ENCODE assay signal across 26 cellular contexts in the genomic region with DNA sequence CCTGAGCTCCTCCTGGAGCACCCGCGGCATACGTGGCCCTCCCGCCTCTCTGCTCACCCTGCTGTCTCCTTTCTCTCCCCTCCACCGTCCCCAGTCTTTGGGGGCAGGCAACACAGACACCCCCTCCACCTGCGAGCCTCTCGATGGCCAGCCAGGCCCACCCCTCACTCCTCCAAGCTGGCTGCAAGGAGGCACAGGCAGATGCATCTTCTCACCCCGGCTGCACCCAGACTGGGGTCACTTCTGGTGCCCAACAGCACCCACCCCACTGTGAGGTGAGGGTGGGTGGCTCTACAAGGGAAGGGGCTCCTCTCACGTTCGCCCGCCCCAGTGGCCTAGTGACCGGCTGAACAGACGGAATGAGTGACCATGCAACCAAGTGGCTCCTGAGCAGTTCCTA.
"Had no signal": no experiment of that assay in that cellular context is flagged by ENCODE, and none has a peak within 500 bp of the region (broad histone marks: within the 10 kb centered on the region; RNA-seq: fewer than 3 reads in every experiment).

No MANE protein-coding gene starts in this region.

- H3K27me3 ChIP-seq: pancreas, upper lobe of right lung had no signal

- H3K4me1 Mint-ChIP-seq: activated CD4-positive, alpha-beta T cell treated with anti-CD3 and anti-CD28 coated beads, Interleukin-2, amount 10 ng/mL, durations not matched to agents 7 days and 5 days; activated CD8-positive, alpha-beta memory T cell treated with anti-CD3 and anti-CD28 coated beads, Interleukin-2, amount 10 ng/mL, durations not matched to agents 7 days and 5 days; activated naive CD8-positive, alpha-beta T cell treated with anti-CD3 and anti-CD28 coated beads, Interleukin-2, amount 50 U/mL, for 24 hours; memory B cell; stimulated activated memory B cell treated with anti-CD40 and anti-IgM and Interleukin-4, amounts not matched to agents 10 μg/mL and 1 μg/mL and 100 μg/mL, for 72 hours had no signal

- ATAC-seq: activated CD8-positive, alpha-beta memory T cell treated with anti-CD3 and anti-CD28 coated beads, Interleukin-2, amount 10 ng/mL, durations not matched to agents 7 days and 5 days; activated CD8-positive, alpha-beta T cell treated with anti-CD3 and anti-CD28 coated beads for 36 hours; activated naive CD8-positive, alpha-beta T cell treated with anti-CD3 and anti-CD28 coated beads, Interleukin-2, amount 50 U/mL, for 24 hours; natural killer cell treated with Interleukin-12 subunit alpha and Interleukin-12 subunit beta and Interleukin-15 and Interleukin-18, amount 100 ng/mL, for 72 hours; pancreas; sciatic nerve; SK-N-SH treated with all-trans-retinoic acid at 6 μM for 48 hours; stimulated activated memory B cell treated with anti-CD40 and anti-IgM and Interleukin-4, amounts not matched to agents 10 μg/mL and 1 μg/mL and 100 μg/mL, for 72 hours; upper lobe of right lung had no signal

- H3K4me3 ChIP-seq: pancreas, smooth muscle cell, stomach, suprapubic skin, upper lobe of right lung had no signal

- H3K27me3 Mint-ChIP-seq: activated CD4-positive, alpha-beta T cell treated with anti-CD3 and anti-CD28 coated beads, Interleukin-2, amount 10 ng/mL, durations not matched to agents 7 days and 5 days; activated CD8-positive, alpha-beta memory T cell treated with anti-CD3 and anti-CD28 coated beads, Interleukin-2, amount 10 ng/mL, durations not matched to agents 7 days and 5 days; activated CD8-positive, alpha-beta T cell treated with anti-CD3 and anti-CD28 coated beads for 36 hours; activated naive CD8-positive, alpha-beta T cell treated with anti-CD3 and anti-CD28 coated beads, Interleukin-2, amount 50 U/mL, for 24 hours; stimulated activated memory B cell treated with anti-CD40 and anti-IgM and Interleukin-4, amounts not matched to agents 10 μg/mL and 1 μg/mL and 100 μg/mL, for 72 hours had no signal

- H3K4me3 Mint-ChIP-seq: activated CD4-positive, alpha-beta T cell treated with anti-CD3 and anti-CD28 coated beads, Interleukin-2, amount 10 ng/mL, durations not matched to agents 7 days and 5 days; activated CD8-positive, alpha-beta memory T cell treated with anti-CD3 and anti-CD28 coated beads, Interleukin-2, amount 10 ng/mL, durations not matched to agents 7 days and 5 days; activated CD8-positive, alpha-beta T cell treated with anti-CD3 and anti-CD28 coated beads for 36 hours; activated naive CD8-positive, alpha-beta T cell treated with anti-CD3 and anti-CD28 coated beads, Interleukin-2, amount 50 U/mL, for 24 hours; activated T-helper 1 cell treated with anti-CD3 and anti-CD28 coated beads, Interleukin-12 subunit alpha, Interleukin-12 subunit beta, Interleukin-2, Interleukin-4 antibody, amounts not matched to agents 30 ng/mL and 10 ng/mL and 1 ng/mL, durations not matched to agents 14 hours and 24 hours and 36 hours; memory B cell; natural killer cell treated with Interleukin-12 subunit alpha and Interleukin-12 subunit beta and Interleukin-15 and Interleukin-18, amount 100 ng/mL, for 72 hours; stimulated activated memory B cell treated with anti-CD40 and anti-IgM and Interleukin-4, amounts not matched to agents 10 μg/mL and 1 μg/mL and 100 μg/mL, for 72 hours; T-helper 2 cell treated with Interferon-gamma antibody and Interleukin-4, amounts not matched to agents 5 μg/mL and 100 μg/mL, for 36 hours had no signal

- H3K9me3 ChIP-seq: pancreas, upper lobe of right lung had no signal

- H3K27ac Mint-ChIP-seq: activated CD4-positive, alpha-beta T cell treated with anti-CD3 and anti-CD28 coated beads, Interleukin-2, amount 10 ng/mL, durations not matched to agents 7 days and 5 days; activated CD8-positive, alpha-beta memory T cell treated with anti-CD3 and anti-CD28 coated beads, Interleukin-2, amount 10 ng/mL, durations not matched to agents 7 days and 5 days; activated CD8-positive, alpha-beta T cell treated with anti-CD3 and anti-CD28 coated beads for 36 hours; activated naive CD8-positive, alpha-beta T cell treated with anti-CD3 and anti-CD28 coated beads, Interleukin-2, amount 50 U/mL, for 24 hours; activated T-helper 1 cell treated with anti-CD3 and anti-CD28 coated beads, Interleukin-12 subunit alpha, Interleukin-12 subunit beta, Interleukin-2, Interleukin-4 antibody, amounts not matched to agents 30 ng/mL and 10 ng/mL and 1 ng/mL, durations not matched to agents 14 hours and 24 hours and 36 hours; memory B cell; natural killer cell treated with Interleukin-12 subunit alpha and Interleukin-12 subunit beta and Interleukin-15 and Interleukin-18, amount 100 ng/mL, for 72 hours; stimulated activated memory B cell treated with anti-CD40 and anti-IgM and Interleukin-4, amounts not matched to agents 10 μg/mL and 1 μg/mL and 100 μg/mL, for 72 hours; T-helper 2 cell treated with Interferon-gamma antibody and Interleukin-4, amounts not matched to agents 5 μg/mL and 100 μg/mL, for 36 hours had no signal

- DNase-seq: activated CD4-positive, alpha-beta T cell treated with anti-CD3 and anti-CD28 coated beads, Interleukin-2, amount 10 ng/mL, durations not matched to agents 7 days and 5 days; activated CD4-positive, CD25-positive, alpha-beta regulatory T cell treated with anti-CD3 and anti-CD28 coated beads, Interleukin-2, amount 50 U/mL, for 72 hours; activated CD8-positive, alpha-beta memory T cell treated with anti-CD3 and anti-CD28 coated beads, Interleukin-2, amount 10 ng/mL, durations not matched to agents 7 days and 5 days; activated CD8-positive, alpha-beta T cell treated with anti-CD3 and anti-CD28 coated beads for 36 hours; activated gamma-delta T cell; activated naive CD4-positive, alpha-beta T cell treated with anti-CD3 and anti-CD28 coated beads, Interleukin-2, amount 50 U/mL, for 16 hours; activated naive CD8-positive, alpha-beta T cell treated with anti-CD3 and anti-CD28 coated beads, Interleukin-2, amount 50 U/mL, for 24 hours; activated T-cell treated with anti-CD3 and anti-CD28 coated beads for 4 hours; cerebellar nuclear complex; effector CD4-positive, alpha-beta T cell; foreskin fibroblast; kidney glomerular epithelial cell; pancreas; stimulated activated CD4-positive, alpha-beta T cell treated with anti-CD3 and anti-CD28 coated beads, Interleukin-15, amount 100 ng/mL, for 24 hours; upper lobe of right lung had no signal

- H3K27ac ChIP-seq: suprapubic skin, upper lobe of right lung, VCaP had no signal

- H3K9me3 Mint-ChIP-seq: natural killer cell treated with Interleukin-12 subunit alpha and Interleukin-12 subunit beta and Interleukin-15 and Interleukin-18, amount 100 ng/mL, for 72 hours had no signal

- H3K36me3 ChIP-seq: pancreas, stomach, suprapubic skin, upper lobe of right lung had no signal

- H3K36me3 Mint-ChIP-seq: stimulated activated memory B cell treated with anti-CD40 and anti-IgM and Interleukin-4, amounts not matched to agents 10 μg/mL and 1 μg/mL and 100 μg/mL, for 72 hours had no signal
